1 cellular context compared by ENCODE assay signal in the genomic region with DNA sequence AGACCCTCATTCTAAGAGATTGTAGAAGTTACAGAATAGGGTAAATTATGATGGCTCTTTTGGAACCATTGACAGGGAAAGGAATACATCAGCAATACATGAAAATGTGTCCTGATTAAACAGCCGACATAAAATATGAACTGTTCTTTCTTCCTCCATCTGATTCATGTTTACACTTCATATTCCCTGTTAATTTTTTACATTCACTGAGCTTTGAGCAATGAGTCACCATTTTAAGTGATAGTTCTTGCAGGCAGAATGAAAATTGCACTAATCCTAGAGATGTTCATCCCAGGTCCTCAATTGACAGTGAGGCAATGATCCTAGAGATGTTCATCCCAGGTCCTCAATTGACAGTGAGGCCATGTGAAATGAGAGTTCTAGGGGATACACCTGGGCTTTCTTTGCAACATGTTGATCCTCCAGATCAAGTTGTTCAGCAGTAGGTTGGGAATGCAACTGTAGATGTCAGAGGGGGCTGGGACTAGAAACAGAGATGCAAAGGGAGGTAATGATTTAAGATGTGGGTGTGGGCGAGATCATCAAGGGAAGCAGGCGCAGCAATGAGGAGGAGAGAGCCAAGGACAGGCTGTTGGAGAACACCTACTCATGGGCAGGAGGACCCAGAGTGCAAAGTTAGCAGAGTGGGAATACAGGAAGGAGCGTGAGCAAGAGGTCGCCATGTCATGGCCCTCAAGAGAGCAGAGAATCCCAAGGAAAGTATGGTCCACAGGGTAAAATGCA.
TF ChIP-seq lines count a peak whose summit lies in the region.

No MANE protein-coding gene starts in this region.

TF ChIP-seq in HEK293, 187 proteins besides CTCF, POLR2A, EP300 and RAD21 (continued from another document):
- TF ChIP-seq EGR2 (tag by site-specific recombination; IDR thresholded peaks at IDR 0.05; ENCODE audit: low read depth): peak; percentile 59; the same call in 1 of the 2 replicates
- TF ChIP-seq, protein P1, sequence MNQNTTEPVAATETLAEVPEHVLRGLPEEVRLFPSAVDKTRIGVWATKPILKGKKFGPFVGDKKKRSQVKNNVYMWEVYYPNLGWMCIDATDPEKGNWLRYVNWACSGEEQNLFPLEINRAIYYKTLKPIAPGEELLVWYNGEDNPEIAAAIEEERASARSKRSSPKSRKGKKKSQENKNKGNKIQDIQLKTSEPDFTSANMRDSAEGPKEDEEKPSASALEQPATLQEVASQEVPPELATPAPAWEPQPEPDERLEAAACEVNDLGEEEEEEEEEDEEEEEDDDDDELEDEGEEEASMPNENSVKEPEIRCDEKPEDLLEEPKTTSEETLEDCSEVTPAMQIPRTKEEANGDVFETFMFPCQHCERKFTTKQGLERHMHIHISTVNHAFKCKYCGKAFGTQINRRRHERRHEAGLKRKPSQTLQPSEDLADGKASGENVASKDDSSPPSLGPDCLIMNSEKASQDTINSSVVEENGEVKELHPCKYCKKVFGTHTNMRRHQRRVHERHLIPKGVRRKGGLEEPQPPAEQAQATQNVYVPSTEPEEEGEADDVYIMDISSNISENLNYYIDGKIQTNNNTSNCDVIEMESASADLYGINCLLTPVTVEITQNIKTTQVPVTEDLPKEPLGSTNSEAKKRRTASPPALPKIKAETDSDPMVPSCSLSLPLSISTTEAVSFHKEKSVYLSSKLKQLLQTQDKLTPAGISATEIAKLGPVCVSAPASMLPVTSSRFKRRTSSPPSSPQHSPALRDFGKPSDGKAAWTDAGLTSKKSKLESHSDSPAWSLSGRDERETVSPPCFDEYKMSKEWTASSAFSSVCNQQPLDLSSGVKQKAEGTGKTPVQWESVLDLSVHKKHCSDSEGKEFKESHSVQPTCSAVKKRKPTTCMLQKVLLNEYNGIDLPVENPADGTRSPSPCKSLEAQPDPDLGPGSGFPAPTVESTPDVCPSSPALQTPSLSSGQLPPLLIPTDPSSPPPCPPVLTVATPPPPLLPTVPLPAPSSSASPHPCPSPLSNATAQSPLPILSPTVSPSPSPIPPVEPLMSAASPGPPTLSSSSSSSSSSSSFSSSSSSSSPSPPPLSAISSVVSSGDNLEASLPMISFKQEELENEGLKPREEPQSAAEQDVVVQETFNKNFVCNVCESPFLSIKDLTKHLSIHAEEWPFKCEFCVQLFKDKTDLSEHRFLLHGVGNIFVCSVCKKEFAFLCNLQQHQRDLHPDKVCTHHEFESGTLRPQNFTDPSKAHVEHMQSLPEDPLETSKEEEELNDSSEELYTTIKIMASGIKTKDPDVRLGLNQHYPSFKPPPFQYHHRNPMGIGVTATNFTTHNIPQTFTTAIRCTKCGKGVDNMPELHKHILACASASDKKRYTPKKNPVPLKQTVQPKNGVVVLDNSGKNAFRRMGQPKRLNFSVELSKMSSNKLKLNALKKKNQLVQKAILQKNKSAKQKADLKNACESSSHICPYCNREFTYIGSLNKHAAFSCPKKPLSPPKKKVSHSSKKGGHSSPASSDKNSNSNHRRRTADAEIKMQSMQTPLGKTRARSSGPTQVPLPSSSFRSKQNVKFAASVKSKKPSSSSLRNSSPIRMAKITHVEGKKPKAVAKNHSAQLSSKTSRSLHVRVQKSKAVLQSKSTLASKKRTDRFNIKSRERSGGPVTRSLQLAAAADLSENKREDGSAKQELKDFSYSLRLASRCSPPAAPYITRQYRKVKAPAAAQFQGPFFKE (tag by site-specific recombination; IDR thresholded peaks at IDR 0.05; ENCODE audit: borderline replicate concordance): no peak
- TF ChIP-seq ZNF664 (tag by site-specific recombination; IDR thresholded peaks at IDR 0.05): no peak
- no peak for TF ChIP-seq ZNF433 (tag by site-specific recombination; IDR thresholded peaks at IDR 0.05; ENCODE audit: low read depth)
